Comparison of ENCODE assay signal across 8 cellular contexts in genomic region chr16:79089735-79090284, GRCh38.
A peak's percentile ranks its signal among the peaks of the same experiment; 100 is the strongest.
DNase-seq lines count a peak whose midpoint lies in the region; TF ChIP-seq lines count a peak whose summit lies in the region.

No MANE protein-coding gene starts in this region.

- no peak for TF ChIP-seq CTCF in GM12864 (IDR thresholded peaks at IDR 0.05; ENCODE audit: low read depth, low read length, missing control alignments)
- TF ChIP-seq CTCF in NB4 (IDR thresholded peaks at IDR 0.05; ENCODE audit: low read depth, low read length) = no peak

- H4K8ac ChIP-seq in mesendoderm (ENCODE audit: low read depth, low read length) = no peak overlapping the region

- H3K9me3 Mint-ChIP-seq in activated naive CD4-positive, alpha-beta T cell treated with anti-CD3 and anti-CD28 coated beads, Interleukin-2, amount 10 ng/mL, durations not matched to agents 7 days and 5 days = peaks cover 4% of the 10 kb centered on the region

- peaks cover 57% of the 10 kb centered on the region for H3K4me1 Mint-ChIP-seq in activated naive CD4-positive, alpha-beta T cell treated with anti-CD3 and anti-CD28 coated beads, Interleukin-2, amount 10 ng/mL, durations not matched to agents 7 days and 5 days

- H3K4me3 Mint-ChIP-seq in activated naive CD4-positive, alpha-beta T cell treated with anti-CD3 and anti-CD28 coated beads, Interleukin-2, amount 10 ng/mL, durations not matched to agents 7 days and 5 days = peak overlapping the region; percentile 59

- DNase-seq in GM12864 (ENCODE audit: low read depth) (peak; percentile 22), NB4 (ENCODE audit: low read depth) (peak; percentile 96), mesendoderm (no peak), AG20443 (ENCODE audit: low spot score) (no peak), DMS114 treated with DMSO at 0.1 percent for 48 hours (lab: John Stamatoyannopoulos, UW; ENCODE audit: unreplicated experiment) (no peak)
- DNase-seq in activated naive CD4-positive, alpha-beta T cell treated with anti-CD3 and anti-CD28 coated beads, Interleukin-2, amount 10 ng/mL, durations not matched to agents 7 days and 5 days = peak; percentile 79
- peak in 3 of 4 experiments; percentile 22 to 54 (median 36) for DNase-seq in stimulated activated CD4-positive, alpha-beta T cell treated with anti-CD3 and anti-CD28 coated beads, Interleukin-1b, Interleukin-23, amount 100 ng/mL, for 24 hours (ENCODE audit: low read depth in 4 of 4, low spot score in 1 of 4)
- DNase-seq in effector CD8-positive, alpha-beta T cell (lab: John Stamatoyannopoulos, UW) = no peak

- no peak overlapping the region for H2AK5ac ChIP-seq in mesendoderm (ENCODE audit: low read length)

- H3K4me3 ChIP-seq in GM12864 (ENCODE audit: low read depth, low read length) (no peak overlapping the region), NB4 (ENCODE audit: low read depth, low read length) (peak overlapping the region; percentile 62), mesendoderm (ENCODE audit: low read length) (no peak overlapping the region)

- H3K9ac ChIP-seq in mesendoderm (ENCODE audit: low read length) = no peak overlapping the region

- no peak overlapping the region for H3K4me2 ChIP-seq in mesendoderm (ENCODE audit: low read length)

- no peaks in the 10 kb centered on the region for H3K79me2 ChIP-seq in mesendoderm (ENCODE audit: control insufficient read depth, insufficient read depth, low read length)

- no peaks in the 10 kb centered on the region for H3K4me1 ChIP-seq in mesendoderm (ENCODE audit: control insufficient read depth, low read depth, low read length)

- H3K27me3 Mint-ChIP-seq in activated naive CD4-positive, alpha-beta T cell treated with anti-CD3 and anti-CD28 coated beads, Interleukin-2, amount 10 ng/mL, durations not matched to agents 7 days and 5 days = peaks cover 26% of the 10 kb centered on the region

- H3K27ac Mint-ChIP-seq in activated naive CD4-positive, alpha-beta T cell treated with anti-CD3 and anti-CD28 coated beads, Interleukin-2, amount 10 ng/mL, durations not matched to agents 7 days and 5 days = peak overlapping the region; percentile 74

- H2BK15ac ChIP-seq in mesendoderm (replicated peaks; ENCODE audit: low read depth) = no peak overlapping the region

- H3K79me1 ChIP-seq in mesendoderm (ENCODE audit: low read length) = no peaks in the 10 kb centered on the region

- TF ChIP-seq POLR2A in NB4 (IDR thresholded peaks at IDR 0.05; ENCODE audit: extremely low read depth, insufficient read length) = no peak

- no peak overlapping the region for H3K23ac ChIP-seq in mesendoderm (ENCODE audit: low read length)

- no peak overlapping the region for H3K27ac ChIP-seq in mesendoderm (ENCODE audit: low read depth, low read length)

- H3K4ac ChIP-seq in mesendoderm (ENCODE audit: low read depth, low read length) = no peak overlapping the region

- no peak overlapping the region for H2BK5ac ChIP-seq in mesendoderm (ENCODE audit: low read length)

- no peak overlapping the region for H3K18ac ChIP-seq in mesendoderm (ENCODE audit: low read length)

- no peaks in the 10 kb centered on the region for H3K36me3 ChIP-seq in mesendoderm (ENCODE audit: control insufficient read depth, insufficient read depth, low read length)

- H3K36me3 Mint-ChIP-seq in activated naive CD4-positive, alpha-beta T cell treated with anti-CD3 and anti-CD28 coated beads, Interleukin-2, amount 10 ng/mL, durations not matched to agents 7 days and 5 days = peaks cover 8% of the 10 kb centered on the region

- H2BK120ac ChIP-seq in mesendoderm (ENCODE audit: low read depth, low read length) = no peak overlapping the region

- CTCF ChIA-PET in activated naive CD4-positive, alpha-beta T cell treated with anti-CD3 and anti-CD28 coated beads, Interleukin-2, amount 10 ng/mL, durations not matched to agents 7 days and 5 days (lab: Charles Lee) = no interaction called here

- H3K56ac ChIP-seq in mesendoderm (ENCODE audit: low read length) = no peak overlapping the region

- H4K5ac ChIP-seq in mesendoderm (ENCODE audit: low read length) = no peak overlapping the region

- no CpG with 5 or more reads among the region's 10 CpGs for WGBS in mesendoderm (ENCODE audit: extremely low coverage, insufficient coverage, low lambda C conversion rate)

- H3K27me3 ChIP-seq in mesendoderm (ENCODE audit: insufficient read depth, low read length, poor library complexity) = no peaks in the 10 kb centered on the region

Comparison
In these comparisons a context has a peak if more than half of its experiments do, and no peak if none do; other contexts are left out.
1. DNase-seq: peak in GM12864 (single experiment), NB4 (single experiment), activated naive CD4-positive, alpha-beta T cell treated with anti-CD3 and anti-CD28 coated beads, Interleukin-2, amount 10 ng/mL, durations not matched to agents 7 days and 5 days (single experiment) and stimulated activated CD4-positive, alpha-beta T cell treated with anti-CD3 and anti-CD28 coated beads, Interleukin-1b, Interleukin-23, amount 100 ng/mL, for 24 hours (3 of 4); none in mesendoderm (single experiment), AG20443 (single experiment), DMS114 treated with DMSO at 0.1 percent for 48 hours (single experiment) and effector CD8-positive, alpha-beta T cell (single experiment).